ENCODE assay signal across 1 cellular context in genomic region chr20:40887100-40887499, GRCh38.
TF ChIP-seq lines count a peak whose summit lies in the region.

No MANE protein-coding gene starts in this region.

TF ChIP-seq in HepG2, 621 proteins besides CTCF, POLR2A, EP300 and RAD21 (continued from another document and continues in another):
- TF ChIP-seq, protein P1, sequence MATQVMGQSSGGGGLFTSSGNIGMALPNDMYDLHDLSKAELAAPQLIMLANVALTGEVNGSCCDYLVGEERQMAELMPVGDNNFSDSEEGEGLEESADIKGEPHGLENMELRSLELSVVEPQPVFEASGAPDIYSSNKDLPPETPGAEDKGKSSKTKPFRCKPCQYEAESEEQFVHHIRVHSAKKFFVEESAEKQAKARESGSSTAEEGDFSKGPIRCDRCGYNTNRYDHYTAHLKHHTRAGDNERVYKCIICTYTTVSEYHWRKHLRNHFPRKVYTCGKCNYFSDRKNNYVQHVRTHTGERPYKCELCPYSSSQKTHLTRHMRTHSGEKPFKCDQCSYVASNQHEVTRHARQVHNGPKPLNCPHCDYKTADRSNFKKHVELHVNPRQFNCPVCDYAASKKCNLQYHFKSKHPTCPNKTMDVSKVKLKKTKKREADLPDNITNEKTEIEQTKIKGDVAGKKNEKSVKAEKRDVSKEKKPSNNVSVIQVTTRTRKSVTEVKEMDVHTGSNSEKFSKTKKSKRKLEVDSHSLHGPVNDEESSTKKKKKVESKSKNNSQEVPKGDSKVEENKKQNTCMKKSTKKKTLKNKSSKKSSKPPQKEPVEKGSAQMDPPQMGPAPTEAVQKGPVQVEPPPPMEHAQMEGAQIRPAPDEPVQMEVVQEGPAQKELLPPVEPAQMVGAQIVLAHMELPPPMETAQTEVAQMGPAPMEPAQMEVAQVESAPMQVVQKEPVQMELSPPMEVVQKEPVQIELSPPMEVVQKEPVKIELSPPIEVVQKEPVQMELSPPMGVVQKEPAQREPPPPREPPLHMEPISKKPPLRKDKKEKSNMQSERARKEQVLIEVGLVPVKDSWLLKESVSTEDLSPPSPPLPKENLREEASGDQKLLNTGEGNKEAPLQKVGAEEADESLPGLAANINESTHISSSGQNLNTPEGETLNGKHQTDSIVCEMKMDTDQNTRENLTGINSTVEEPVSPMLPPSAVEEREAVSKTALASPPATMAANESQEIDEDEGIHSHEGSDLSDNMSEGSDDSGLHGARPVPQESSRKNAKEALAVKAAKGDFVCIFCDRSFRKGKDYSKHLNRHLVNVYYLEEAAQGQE (IDR thresholded peaks at IDR 0.05; ENCODE audit: borderline replicate concordance in 1 of 2, low read depth in 1 of 2, low read length in 2 of 2), result no peak
- TF ChIP-seq TMF1 (CRISPR knock-in tag; IDR thresholded peaks at IDR 0.05; ENCODE audit: low read depth) (no peak), RBM39 (IDR thresholded peaks at IDR 0.05; ENCODE audit: low read depth, low read length, poor library complexity, severe bottlenecking) (peak; percentile 85), ZNF446 (CRISPR knock-in tag; IDR thresholded peaks at IDR 0.05) (no peak), PHF8 (CRISPR knock-in tag; IDR thresholded peaks at IDR 0.05) (peak; percentile 23; the same call in 1 of the 2 replicates), ZNF124 (CRISPR knock-in tag; IDR thresholded peaks at IDR 0.05) (no peak), RERE (CRISPR knock-in tag; IDR thresholded peaks at IDR 0.05; ENCODE audit: low read depth) (no peak), SATB2 (CRISPR knock-in tag; IDR thresholded peaks at IDR 0.05) (no peak), ZNF225 (CRISPR knock-in tag; IDR thresholded peaks at IDR 0.05) (no peak), MYC (CRISPR knock-in tag; IDR thresholded peaks at IDR 0.05; ENCODE audit: borderline replicate concordance) (no peak), ZNF567 (CRISPR knock-in tag; IDR thresholded peaks at IDR 0.05; ENCODE audit: borderline replicate concordance) (no peak), ZNF775 (CRISPR knock-in tag; IDR thresholded peaks at IDR 0.05; ENCODE audit: borderline replicate concordance) (no peak), HOXD1 (CRISPR knock-in tag; IDR thresholded peaks at IDR 0.05) (peak; percentile 96), AHR (CRISPR knock-in tag; IDR thresholded peaks at IDR 0.05) (no peak), FOSL2 (CRISPR knock-in tag; IDR thresholded peaks at IDR 0.05) (0 out of 2 replicates have a peak, but pooled peaks have one; percentile 13), ZNF720 (CRISPR knock-in tag; IDR thresholded peaks at IDR 0.05) (no peak), ZNF614 (CRISPR knock-in tag; IDR thresholded peaks at IDR 0.05; ENCODE audit: borderline replicate concordance) (no peak), KLF12 (CRISPR knock-in tag; IDR thresholded peaks at IDR 0.05; ENCODE audit: borderline replicate concordance) (no peak), KMT2B (CRISPR knock-in tag; IDR thresholded peaks at IDR 0.05) (no peak), SRSF9 (IDR thresholded peaks at IDR 0.05; ENCODE audit: borderline replicate concordance, insufficient read depth, low read depth, low read length, poor library complexity, severe bottlenecking) (no peak), TEAD3 (CRISPR knock-in tag; optimal IDR thresholded peaks at IDR 0.05; ENCODE audit: borderline replicate concordance) (peak; percentile 24), FOXC1 (CRISPR knock-in tag; IDR thresholded peaks at IDR 0.05; ENCODE audit: borderline replicate concordance) (no peak), TIGD3 (CRISPR knock-in tag; IDR thresholded peaks at IDR 0.05; ENCODE audit: borderline replicate concordance) (no peak), TCF7L2 (IDR thresholded peaks at IDR 0.05; ENCODE audit: low read depth, low read length) (no peak), BORCS8-MEF2B (CRISPR knock-in tag; IDR thresholded peaks at IDR 0.05) (no peak), ONECUT2 (CRISPR knock-in tag; IDR thresholded peaks at IDR 0.05) (no peak), NFIB (CRISPR knock-in tag; IDR thresholded peaks at IDR 0.05; ENCODE audit: borderline replicate concordance) (no peak), HNF1A (IDR thresholded peaks at IDR 0.05; ENCODE audit: low read depth) (peak; percentile 90), HNF1A (CRISPR knock-in tag; IDR thresholded peaks at IDR 0.05; ENCODE audit: borderline replicate concordance) (peak; percentile 95), ZNF362 (CRISPR knock-in tag; IDR thresholded peaks at IDR 0.05; ENCODE audit: borderline replicate concordance) (no peak), ZNF160 (CRISPR knock-in tag; IDR thresholded peaks at IDR 0.05) (no peak), CENPT (CRISPR knock-in tag; IDR thresholded peaks at IDR 0.05; ENCODE audit: low read depth) (no peak)
- TF ChIP-seq, protein P2, sequence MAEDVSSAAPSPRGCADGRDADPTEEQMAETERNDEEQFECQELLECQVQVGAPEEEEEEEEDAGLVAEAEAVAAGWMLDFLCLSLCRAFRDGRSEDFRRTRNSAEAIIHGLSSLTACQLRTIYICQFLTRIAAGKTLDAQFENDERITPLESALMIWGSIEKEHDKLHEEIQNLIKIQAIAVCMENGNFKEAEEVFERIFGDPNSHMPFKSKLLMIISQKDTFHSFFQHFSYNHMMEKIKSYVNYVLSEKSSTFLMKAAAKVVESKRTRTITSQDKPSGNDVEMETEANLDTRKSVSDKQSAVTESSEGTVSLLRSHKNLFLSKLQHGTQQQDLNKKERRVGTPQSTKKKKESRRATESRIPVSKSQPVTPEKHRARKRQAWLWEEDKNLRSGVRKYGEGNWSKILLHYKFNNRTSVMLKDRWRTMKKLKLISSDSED (CRISPR knock-in tag; IDR thresholded peaks at IDR 0.05), result no peak
- TF ChIP-seq, protein P3, sequence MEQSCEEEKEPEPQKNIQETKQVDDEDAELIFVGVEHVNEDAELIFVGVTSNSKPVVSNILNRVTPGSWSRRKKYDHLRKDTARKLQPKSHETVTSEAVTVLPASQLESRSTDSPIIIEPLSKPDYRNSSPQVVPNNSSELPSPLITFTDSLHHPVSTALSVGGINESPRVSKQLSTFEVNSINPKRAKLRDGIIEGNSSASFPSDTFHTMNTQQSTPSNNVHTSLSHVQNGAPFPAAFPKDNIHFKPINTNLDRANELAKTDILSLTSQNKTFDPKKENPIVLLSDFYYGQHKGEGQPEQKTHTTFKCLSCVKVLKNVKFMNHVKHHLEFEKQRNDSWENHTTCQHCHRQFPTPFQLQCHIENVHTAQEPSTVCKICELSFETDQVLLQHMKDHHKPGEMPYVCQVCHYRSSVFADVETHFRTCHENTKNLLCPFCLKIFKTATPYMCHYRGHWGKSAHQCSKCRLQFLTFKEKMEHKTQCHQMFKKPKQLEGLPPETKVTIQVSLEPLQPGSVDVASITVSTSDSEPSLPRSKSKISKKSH (CRISPR knock-in tag; IDR thresholded peaks at IDR 0.05; ENCODE audit: borderline replicate concordance), result 0 out of 2 replicates have a peak, but pooled peaks have one; percentile 47
- TF ChIP-seq, protein P4, sequence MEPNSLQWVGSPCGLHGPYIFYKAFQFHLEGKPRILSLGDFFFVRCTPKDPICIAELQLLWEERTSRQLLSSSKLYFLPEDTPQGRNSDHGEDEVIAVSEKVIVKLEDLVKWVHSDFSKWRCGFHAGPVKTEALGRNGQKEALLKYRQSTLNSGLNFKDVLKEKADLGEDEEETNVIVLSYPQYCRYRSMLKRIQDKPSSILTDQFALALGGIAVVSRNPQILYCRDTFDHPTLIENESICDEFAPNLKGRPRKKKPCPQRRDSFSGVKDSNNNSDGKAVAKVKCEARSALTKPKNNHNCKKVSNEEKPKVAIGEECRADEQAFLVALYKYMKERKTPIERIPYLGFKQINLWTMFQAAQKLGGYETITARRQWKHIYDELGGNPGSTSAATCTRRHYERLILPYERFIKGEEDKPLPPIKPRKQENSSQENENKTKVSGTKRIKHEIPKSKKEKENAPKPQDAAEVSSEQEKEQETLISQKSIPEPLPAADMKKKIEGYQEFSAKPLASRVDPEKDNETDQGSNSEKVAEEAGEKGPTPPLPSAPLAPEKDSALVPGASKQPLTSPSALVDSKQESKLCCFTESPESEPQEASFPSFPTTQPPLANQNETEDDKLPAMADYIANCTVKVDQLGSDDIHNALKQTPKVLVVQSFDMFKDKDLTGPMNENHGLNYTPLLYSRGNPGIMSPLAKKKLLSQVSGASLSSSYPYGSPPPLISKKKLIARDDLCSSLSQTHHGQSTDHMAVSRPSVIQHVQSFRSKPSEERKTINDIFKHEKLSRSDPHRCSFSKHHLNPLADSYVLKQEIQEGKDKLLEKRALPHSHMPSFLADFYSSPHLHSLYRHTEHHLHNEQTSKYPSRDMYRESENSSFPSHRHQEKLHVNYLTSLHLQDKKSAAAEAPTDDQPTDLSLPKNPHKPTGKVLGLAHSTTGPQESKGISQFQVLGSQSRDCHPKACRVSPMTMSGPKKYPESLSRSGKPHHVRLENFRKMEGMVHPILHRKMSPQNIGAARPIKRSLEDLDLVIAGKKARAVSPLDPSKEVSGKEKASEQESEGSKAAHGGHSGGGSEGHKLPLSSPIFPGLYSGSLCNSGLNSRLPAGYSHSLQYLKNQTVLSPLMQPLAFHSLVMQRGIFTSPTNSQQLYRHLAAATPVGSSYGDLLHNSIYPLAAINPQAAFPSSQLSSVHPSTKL (CRISPR knock-in tag; IDR thresholded peaks at IDR 0.05), result 0 out of 2 replicates have a peak, but pooled peaks have one; percentile 38
